8 cellular contexts compared by ENCODE assay signal in genomic region chr22:38656256-38657148, GRCh38. TPM values are rescaled to one million over a fixed set of nuclear protein-coding genes. Genes with fewer than 3 reads are reported as not detected.
DNase-seq lines count a peak whose midpoint lies in the region; ATAC-seq and TF ChIP-seq lines count a peak whose summit lies in the region.

Gene CBY1 (plus strand): TSS chr22:38656638. CDS start chr22:38668055, 11,417 bp downstream.
Gene FAM227A (minus strand): TSS chr22:38656392. CDS start chr22:38650168, 6,224 bp downstream.

- H3K36me3 ChIP-seq in ascending aorta, result no peaks in the 10 kb centered on the region
- H3K36me3 ChIP-seq in psoas muscle (ENCODE audit: insufficient read depth in 1 of 2, low read depth in 1 of 2), result peaks cover 2 to 8% of the 10 kb centered on the region in 2 donors
- H3K36me3 ChIP-seq in urinary bladder (ENCODE audit: insufficient read depth), result no peaks in the 10 kb centered on the region

- ATAC-seq in HG02938 (IDR thresholded peaks at IDR 0.05; ENCODE audit: unreplicated experiment) (peak; percentile 79), right cardiac atrium (peak; percentile 97), psoas muscle (peak; percentile 94 to 98 (median 96))

- peak; percentile 1 for TF ChIP-seq CTCF in GM13977 (IDR thresholded peaks at IDR 0.05; ENCODE audit: extremely low read depth, insufficient read depth, missing control alignments)
- TF ChIP-seq CTCF in ascending aorta (IDR thresholded peaks at IDR 0.05), result no peak
- TF ChIP-seq CTCF in psoas muscle (IDR thresholded peaks at IDR 0.05), result no peak

- peak within 1 kb of the TSS; percentile 94 for H3K4me3 Mint-ChIP-seq in T-helper 2 cell treated with Interferon-gamma antibody and Interleukin-4, amounts not matched to agents 5 μg/mL and 100 μg/mL, for 36 hours

- peaks cover 0 to 9% of the 10 kb centered on the region in 2 donors for H3K4me1 ChIP-seq in ascending aorta
- peaks cover 4% of the 10 kb centered on the region for H3K4me1 ChIP-seq in right cardiac atrium (ENCODE audit: control insufficient read depth, insufficient read depth, low read length)
- peaks cover 15% of the 10 kb centered on the region for H3K4me1 ChIP-seq in psoas muscle
- H3K4me1 ChIP-seq in urinary bladder (ENCODE audit: insufficient read depth), result no peaks in the 10 kb centered on the region

- H3K36me3 Mint-ChIP-seq in T-helper 2 cell treated with Interferon-gamma antibody and Interleukin-4, amounts not matched to agents 5 μg/mL and 100 μg/mL, for 36 hours (ENCODE audit: low read depth), result no peaks in the 10 kb centered on the region

- H3K4me3 ChIP-seq in ascending aorta (peak within 1 kb of the TSS; percentile 82 to 88), right cardiac atrium (ENCODE audit: low read length) (peak within 1 kb of the TSS; percentile 83), psoas muscle (peak within 1 kb of the TSS; percentile 82), urinary bladder (ENCODE audit: low read depth, low read length) (peak within 1 kb of the TSS; percentile 96)

- intact Hi-C loops in ascending aorta (cut with DNase I) (no loop called here), right cardiac atrium (cut with DNase I) (no loop called here), psoas muscle (cut with DNase I) (no loop called here)

- H3K9me3 ChIP-seq in ascending aorta, result no peaks in the 10 kb centered on the region
- H3K9me3 ChIP-seq in right cardiac atrium (ENCODE audit: control insufficient read depth, low read length), result no peaks in the 10 kb centered on the region
- H3K9me3 ChIP-seq in psoas muscle, result no peaks in the 10 kb centered on the region

- peaks cover 16% of the 10 kb centered on the region for H3K4me1 Mint-ChIP-seq in T-helper 2 cell treated with Interferon-gamma antibody and Interleukin-4, amounts not matched to agents 5 μg/mL and 100 μg/mL, for 36 hours (ENCODE audit: low read depth)

- peak; percentile 95 for DNase-seq in GM13977 (ENCODE audit: low spot score)
- DNase-seq in NCI-H187 (lab: John Stamatoyannopoulos, UW), result peak; percentile 75 to 82
- peak; percentile 86 for DNase-seq in T-helper 2 cell treated with Interferon-gamma antibody and Interleukin-4, amounts not matched to agents 5 μg/mL and 100 μg/mL, for 36 hours (ENCODE audit: low spot score)
- peak; percentile 43 to 89 for DNase-seq in ascending aorta (ENCODE audit: low spot score in 2 of 2)
- DNase-seq in right cardiac atrium, result peak; percentile 91 to 95 (median 95)
- peak; percentile 87 to 93 for DNase-seq in psoas muscle

- no peaks in the 10 kb centered on the region for H3K9me3 Mint-ChIP-seq in T-helper 2 cell treated with Interferon-gamma antibody and Interleukin-4, amounts not matched to agents 5 μg/mL and 100 μg/mL, for 36 hours

- H3K27ac ChIP-seq in ascending aorta, result peak within 1 kb of the TSS; percentile 68 to 79
- peak within 1 kb of the TSS; percentile 93 for H3K27ac ChIP-seq in right cardiac atrium (ENCODE audit: low read length)
- peak within 1 kb of the TSS; percentile 97 for H3K27ac ChIP-seq in psoas muscle
- H3K27ac ChIP-seq in urinary bladder (ENCODE audit: low read depth), result peak within 1 kb of the TSS; percentile 93

- H3K27ac Mint-ChIP-seq in T-helper 2 cell treated with Interferon-gamma antibody and Interleukin-4, amounts not matched to agents 5 μg/mL and 100 μg/mL, for 36 hours, result peak within 1 kb of the TSS; percentile 96

- no peaks in the 10 kb centered on the region for H3K27me3 Mint-ChIP-seq in T-helper 2 cell treated with Interferon-gamma antibody and Interleukin-4, amounts not matched to agents 5 μg/mL and 100 μg/mL, for 36 hours (ENCODE audit: low read depth)

- under 1% methylated on average over 70 of the region's 70 CpGs for WGBS in right cardiac atrium
- 0 to 1% (median 0%) methylated on average over 68 to 70 of the region's 70 CpGs for WGBS in psoas muscle, 3 donors
- WGBS in urinary bladder, result under 1% methylated on average over 70 of the region's 70 CpGs

- no peaks in the 10 kb centered on the region for H3K27me3 ChIP-seq in ascending aorta
- H3K27me3 ChIP-seq in right cardiac atrium (ENCODE audit: control insufficient read depth, insufficient read depth), result no peaks in the 10 kb centered on the region
- H3K27me3 ChIP-seq in psoas muscle (ENCODE audit: insufficient read depth in 3 of 3, low read length in 2 of 3), result no peaks in the 10 kb centered on the region

- in situ Hi-C loops in GM13977 (cut with MboI; ENCODE audit: low pct_unique_long_range_greater_than_20kb, low sequenced_read_pairs, unreplicated experiment), result no loop called here

RNA-seq across cellular contexts. Expression of gene CBY1, which starts in this region (rescaled TPM):
- 14.0 TPM for total RNA-seq in ascending aorta
- total RNA-seq in right cardiac atrium, result 10 to 100 TPM; 35.6 to 45.3 (median 40.9) TPM
- polyA plus RNA-seq in right cardiac atrium, result 63.0 TPM
- total RNA-seq in psoas muscle, result 10 to 100 TPM; 15.4 to 22.9 (median 16.5) TPM
- 10 to 100 TPM; 22.8 to 39.5 (median 24.5) TPM for polyA plus RNA-seq in psoas muscle
- total RNA-seq in urinary bladder, result 17.0 TPM
- 63.5 TPM for polyA plus RNA-seq in urinary bladder

RNA-seq across cellular contexts. Expression of gene FAM227A, which starts in this region (rescaled TPM):
- total RNA-seq in ascending aorta, result 0.43 TPM
- 1 to 10 TPM in 2 of 4 donors, under 1 TPM in 2; 0.47 to 1.2 (median 0.98) TPM for total RNA-seq in right cardiac atrium
- polyA plus RNA-seq in right cardiac atrium, result 0.23 TPM
- total RNA-seq in psoas muscle, result under 1 TPM; 0.05 to 0.34 (median 0.24) TPM
- under 1 TPM; 0.03 to 0.32 (median 0.05) TPM for polyA plus RNA-seq in psoas muscle
- 4.9 TPM for total RNA-seq in urinary bladder
- polyA plus RNA-seq in urinary bladder, result 0.48 TPM

Comparison
In these comparisons a context has a peak if more than half of its experiments do, and no peak if none do; other contexts are left out.
1. Peak in every context shown above with its lines: DNase-seq, ATAC-seq, H3K4me3 ChIP-seq and H3K27ac ChIP-seq.